Comparison of ENCODE assay signal across 9 cellular contexts in the genomic region with DNA sequence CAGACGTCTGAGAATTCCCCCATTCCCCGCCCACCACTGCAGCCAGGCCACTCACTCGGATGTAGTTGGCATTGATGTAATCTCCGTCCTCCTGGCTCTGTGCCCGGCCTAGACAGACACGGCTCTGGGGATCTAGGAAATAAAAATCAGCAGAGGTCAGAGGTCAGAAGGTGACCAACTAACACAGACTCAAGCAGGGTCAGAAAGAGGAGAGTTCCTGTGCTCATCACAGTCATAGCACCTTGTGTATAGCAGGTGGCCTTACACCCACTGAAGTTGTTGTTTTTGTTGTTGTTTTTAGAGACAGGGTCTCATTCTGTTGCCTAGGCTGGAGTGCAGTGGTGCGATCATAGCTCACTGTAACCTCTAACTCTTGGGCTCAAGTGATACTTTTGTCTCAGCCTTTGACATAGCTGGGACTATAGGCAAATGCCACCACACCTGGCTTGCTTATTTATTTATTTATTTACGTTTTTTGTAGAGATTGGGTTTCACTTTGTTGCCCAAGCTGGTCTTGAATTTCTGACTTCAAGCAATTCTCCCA. TPM values are rescaled to one million over a fixed set of nuclear protein-coding genes. Genes with fewer than 3 reads are reported as not detected.
A peak's percentile ranks its signal among the peaks of the same experiment; 100 is the strongest.
DNase-seq lines count a peak whose midpoint lies in the region.
"Had no signal": no experiment of that assay in that cellular context is flagged by ENCODE, and none has a peak within 500 bp of the region (broad histone marks: within the 10 kb centered on the region; RNA-seq: fewer than 3 reads in every experiment).

No MANE protein-coding gene starts in this region.

- H3K27ac Mint-ChIP-seq in activated T-helper 2 cell treated with anti-CD3 and anti-CD28 coated beads, Interferon-gamma antibody, Interleukin-2, Interleukin-4, amounts not matched to agents 10 μg/mL and 5 μg/mL and 100 μg/mL, durations not matched to agents 14 hours and 24 hours and 36 hours, result peak overlapping the region; percentile 35

- H3K27ac ChIP-seq in KOPT-K1 (ENCODE audit: low read depth, low read length, poor library complexity, severe bottlenecking), result peak overlapping the region; percentile 8
- H3K27ac ChIP-seq: psoas muscle had no signal

- H3K36me3 Mint-ChIP-seq in activated T-helper 2 cell treated with anti-CD3 and anti-CD28 coated beads, Interferon-gamma antibody, Interleukin-2, Interleukin-4, amounts not matched to agents 10 μg/mL and 5 μg/mL and 100 μg/mL, durations not matched to agents 14 hours and 24 hours and 36 hours (ENCODE audit: low read depth), result peaks cover 97% of the 10 kb centered on the region

- H3K36me3 ChIP-seq in KOPT-K1 (ENCODE audit: insufficient read depth, low read length), result peaks cover 91% of the 10 kb centered on the region

- intact Hi-C loops in activated T-helper 2 cell treated with anti-CD3 and anti-CD28 coated beads, Interferon-gamma antibody, Interleukin-2, Interleukin-4, amounts not matched to agents 10 μg/mL and 5 μg/mL and 100 μg/mL, durations not matched to agents 14 hours and 24 hours and 36 hours (cut with micrococcal nuclease), result no loop called here

- DNase-seq in COLO829 (ENCODE audit: low spot score), result peak; percentile 49
- DNase-seq in activated T-helper 2 cell treated with anti-CD3 and anti-CD28 coated beads, Interferon-gamma antibody, Interleukin-2, Interleukin-4, amounts not matched to agents 10 μg/mL and 5 μg/mL and 100 μg/mL, durations not matched to agents 14 hours and 24 hours and 36 hours (ENCODE audit: low spot score), result no peak
- DNase-seq in lung microvascular endothelial cell (ENCODE audit: low read depth in 2 of 2), result peak; percentile 16 to 60
- no peak for DNase-seq in amniotic stem cell (lab: John Stamatoyannopoulos, UW)
- no peak for DNase-seq in activated gamma-delta T cell (lab: John Stamatoyannopoulos, UW)
- DNase-seq in stimulated activated CD4-positive, alpha-beta T cell treated with anti-CD3 and anti-CD28 coated beads, Interleukin-4, amount 100 ng/mL, for 1 hour, result no peak
- no peak for DNase-seq in effector CD8-positive, alpha-beta T cell (lab: John Stamatoyannopoulos, UW)

- peaks cover 46% of the 10 kb centered on the region for H3K4me1 Mint-ChIP-seq in activated T-helper 2 cell treated with anti-CD3 and anti-CD28 coated beads, Interferon-gamma antibody, Interleukin-2, Interleukin-4, amounts not matched to agents 10 μg/mL and 5 μg/mL and 100 μg/mL, durations not matched to agents 14 hours and 24 hours and 36 hours (ENCODE audit: low read depth)

- H3K9me3 ChIP-seq in KOPT-K1 (ENCODE audit: insufficient read depth, low read length, poor library complexity, severe bottlenecking), result no peaks in the 10 kb centered on the region
- H3K9me3 ChIP-seq: psoas muscle had no signal

- H3K4me3 Mint-ChIP-seq in activated T-helper 2 cell treated with anti-CD3 and anti-CD28 coated beads, Interferon-gamma antibody, Interleukin-2, Interleukin-4, amounts not matched to agents 10 μg/mL and 5 μg/mL and 100 μg/mL, durations not matched to agents 14 hours and 24 hours and 36 hours (ENCODE audit: low read depth), result no peak overlapping the region

- H3K27me3 Mint-ChIP-seq in activated T-helper 2 cell treated with anti-CD3 and anti-CD28 coated beads, Interferon-gamma antibody, Interleukin-2, Interleukin-4, amounts not matched to agents 10 μg/mL and 5 μg/mL and 100 μg/mL, durations not matched to agents 14 hours and 24 hours and 36 hours (ENCODE audit: low read depth), result no peaks in the 10 kb centered on the region

- no peaks in the 10 kb centered on the region for H3K9me3 Mint-ChIP-seq in activated T-helper 2 cell treated with anti-CD3 and anti-CD28 coated beads, Interferon-gamma antibody, Interleukin-2, Interleukin-4, amounts not matched to agents 10 μg/mL and 5 μg/mL and 100 μg/mL, durations not matched to agents 14 hours and 24 hours and 36 hours

RNA-seq across cellular contexts. Expression of gene PTPN7, which starts 4.9 kb away (rescaled TPM):
- 388 and 398 TPM in 2 replicates for total RNA-seq in activated T-helper 2 cell treated with anti-CD3 and anti-CD28 coated beads, Interferon-gamma antibody, Interleukin-2, Interleukin-4, amounts not matched to agents 10 μg/mL and 5 μg/mL and 100 μg/mL, durations not matched to agents 14 hours and 24 hours and 36 hours
- not detected in 2 replicates for total RNA-seq in lung microvascular endothelial cell

RNA-seq across cellular contexts. Expression of gene ARL8A, which starts 11.0 kb away (rescaled TPM):
- total RNA-seq in activated T-helper 2 cell treated with anti-CD3 and anti-CD28 coated beads, Interferon-gamma antibody, Interleukin-2, Interleukin-4, amounts not matched to agents 10 μg/mL and 5 μg/mL and 100 μg/mL, durations not matched to agents 14 hours and 24 hours and 36 hours, result 57.9 and 64.7 TPM in 2 replicates
- total RNA-seq in lung microvascular endothelial cell, result 16.8 and 25.2 TPM in 2 replicates

RNA-seq across cellular contexts. Expression of gene GPR37L1, which starts 32.8 kb away (rescaled TPM):
- not detected in 2 replicates for total RNA-seq in activated T-helper 2 cell treated with anti-CD3 and anti-CD28 coated beads, Interferon-gamma antibody, Interleukin-2, Interleukin-4, amounts not matched to agents 10 μg/mL and 5 μg/mL and 100 μg/mL, durations not matched to agents 14 hours and 24 hours and 36 hours
- under 0.01 TPM in 1 of 2 replicates, not detected in the other for total RNA-seq in lung microvascular endothelial cell
- total RNA-seq: psoas muscle had no signal

RNA-seq across cellular contexts. Expression of gene LGR6, which starts 38.0 kb away (rescaled TPM):
- total RNA-seq in activated T-helper 2 cell treated with anti-CD3 and anti-CD28 coated beads, Interferon-gamma antibody, Interleukin-2, Interleukin-4, amounts not matched to agents 10 μg/mL and 5 μg/mL and 100 μg/mL, durations not matched to agents 14 hours and 24 hours and 36 hours, result not detected in 2 replicates
- total RNA-seq in lung microvascular endothelial cell, result not detected in 2 replicates

Comparison
In these comparisons a context has a peak if more than half of its experiments do, and no peak if none do; other contexts are left out.
1. DNase-seq: peak in COLO829 (single experiment) and lung microvascular endothelial cell (2 of 2); none in activated T-helper 2 cell treated with anti-CD3 and anti-CD28 coated beads, Interferon-gamma antibody, Interleukin-2, Interleukin-4, amounts not matched to agents 10 μg/mL and 5 μg/mL and 100 μg/mL, durations not matched to agents 14 hours and 24 hours and 36 hours (single experiment), amniotic stem cell (single experiment), activated gamma-delta T cell (single experiment), stimulated activated CD4-positive, alpha-beta T cell treated with anti-CD3 and anti-CD28 coated beads, Interleukin-4, amount 100 ng/mL, for 1 hour (single experiment) and effector CD8-positive, alpha-beta T cell (single experiment).
2. RNA of gene PTPN7, which starts 4.9 kb away (total RNA-seq): 388 to 398 TPM in activated T-helper 2 cell treated with anti-CD3 and anti-CD28 coated beads, Interferon-gamma antibody, Interleukin-2, Interleukin-4, amounts not matched to agents 10 μg/mL and 5 μg/mL and 100 μg/mL, durations not matched to agents 14 hours and 24 hours and 36 hours; not detected in lung microvascular endothelial cell; every median in the first group is over 100 times any median in the second.